Comparison of ENCODE assay signal across 28 cellular contexts in the genomic region with DNA sequence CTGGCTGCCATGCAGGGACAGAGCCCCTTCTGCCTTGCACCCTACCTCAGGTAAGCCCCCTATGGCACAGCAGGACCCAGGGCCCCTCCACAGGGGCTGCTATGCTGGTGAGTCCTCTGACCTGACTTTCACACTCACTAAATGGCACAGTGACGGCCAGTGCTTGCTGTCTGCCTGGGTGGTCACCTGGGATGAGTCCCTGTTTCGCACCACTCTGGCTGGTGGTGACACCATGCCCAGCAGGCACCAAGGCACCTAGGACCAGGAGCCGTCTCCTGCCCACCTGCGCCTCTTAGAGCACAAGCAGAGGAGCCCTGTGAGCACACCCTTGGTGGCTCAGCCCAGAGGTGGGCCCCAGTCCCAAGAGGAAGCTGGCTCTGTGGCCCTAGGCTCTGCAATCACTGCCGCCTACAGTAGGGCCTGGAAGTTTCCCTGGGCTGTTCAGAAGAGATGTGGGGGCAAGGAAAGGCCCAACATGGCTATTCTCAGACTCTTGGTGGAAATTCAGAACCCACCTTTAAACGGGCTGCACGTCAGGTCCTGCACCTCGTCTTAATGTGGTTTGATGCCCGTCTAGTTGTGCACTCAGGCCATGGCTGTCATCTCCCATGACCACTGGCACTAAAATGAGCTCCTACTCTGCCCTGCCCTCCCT.
"Had no signal": no experiment of that assay in that cellular context is flagged by ENCODE, and none has a peak within 500 bp of the region (broad histone marks: within the 10 kb centered on the region; RNA-seq: fewer than 3 reads in every experiment).

No MANE protein-coding gene starts in this region.

- H3K27me3 Mint-ChIP-seq: activated CD4-positive, alpha-beta memory T cell treated with anti-CD3 and anti-CD28 coated beads, Interleukin-2, amount 10 ng/mL, durations not matched to agents 7 days and 5 days; activated CD4-positive, alpha-beta T cell treated with anti-CD3 and anti-CD28 coated beads for 36 hours; activated naive CD4-positive, alpha-beta T cell treated with anti-CD3 and anti-CD28 coated beads, Interleukin-2, amount 50 U/mL, for 24 hours; activated T-helper 17 cell treated with anti-CD3 and anti-CD28 coated beads, Interleukin-2, amount 50 U/mL, for 72 hours had no signal

- ATAC-seq: activated CD4-positive, alpha-beta T cell treated with anti-CD3 and anti-CD28 coated beads for 36 hours; activated T-helper 17 cell treated with anti-CD3 and anti-CD28 coated beads, Interleukin-2, amount 50 U/mL, for 72 hours; body of pancreas; Panc1; T-cell had no signal

- FAIRE-seq: bronchial epithelial cell, TTC549 had no signal

- H3K4me3 ChIP-seq: body of pancreas, SK-N-MC had no signal

- H3K27me3 ChIP-seq: body of pancreas had no signal

- H3K9me3 ChIP-seq: body of pancreas had no signal

- H3K27ac Mint-ChIP-seq: activated B cell treated with CpG ODN at 0.5 μM for 24 hours; activated CD4-positive, alpha-beta memory T cell treated with anti-CD3 and anti-CD28 coated beads, Interleukin-2, amount 10 ng/mL, durations not matched to agents 7 days and 5 days; activated CD4-positive, alpha-beta T cell treated with anti-CD3 and anti-CD28 coated beads for 36 hours; activated naive CD4-positive, alpha-beta T cell treated with anti-CD3 and anti-CD28 coated beads, Interleukin-2, amount 50 U/mL, for 24 hours; activated T-helper 17 cell treated with anti-CD3 and anti-CD28 coated beads, Interleukin-2, amount 50 U/mL, for 72 hours; T-cell had no signal

- DNase-seq: activated B cell treated with CpG ODN at 0.5 μM for 24 hours; activated CD4-positive, alpha-beta memory T cell treated with anti-CD3 and anti-CD28 coated beads, Interleukin-2, amount 10 ng/mL, durations not matched to agents 7 days and 5 days; activated CD4-positive, alpha-beta T cell treated with anti-CD3 and anti-CD28 coated beads for 36 hours; activated CD4-positive, alpha-beta T cell treated with anti-CD3 and anti-CD28 coated beads, Interleukin-2, amount 50 U/mL, for 1 hour; activated T-cell treated with anti-CD3 and anti-CD28 coated beads for 4 hours; body of pancreas; KG1; NCI-H1048; NCI-H146; NCI-H187 treated with DMSO at 0.1 percent for 48 hours; NCI-H2171; NCI-H2227 treated with DMSO at 0.1 percent for 48 hours; NCI-H446 treated with DMSO at 0.1 percent for 48 hours; NCI-H526; NCI-H82; NK-92 treated with Interleukin-12 subunit alpha and Interleukin-12 subunit beta, amount 100 ng/mL, for 24 hours; OCI-M1; RPMI8226; T-helper 2 cell; T1000 had no signal

- H3K4me3 Mint-ChIP-seq: activated B cell treated with CpG ODN at 0.5 μM for 24 hours; activated CD4-positive, alpha-beta memory T cell treated with anti-CD3 and anti-CD28 coated beads, Interleukin-2, amount 10 ng/mL, durations not matched to agents 7 days and 5 days; activated CD4-positive, alpha-beta T cell treated with anti-CD3 and anti-CD28 coated beads for 36 hours; activated naive CD4-positive, alpha-beta T cell treated with anti-CD3 and anti-CD28 coated beads, Interleukin-2, amount 50 U/mL, for 24 hours; activated T-helper 17 cell treated with anti-CD3 and anti-CD28 coated beads, Interleukin-2, amount 50 U/mL, for 72 hours; central memory CD8-positive, alpha-beta T cell; T-cell had no signal

- H3K9me3 Mint-ChIP-seq: activated B cell treated with CpG ODN at 0.5 μM for 24 hours; activated CD4-positive, alpha-beta memory T cell treated with anti-CD3 and anti-CD28 coated beads, Interleukin-2, amount 10 ng/mL, durations not matched to agents 7 days and 5 days; activated naive CD4-positive, alpha-beta T cell treated with anti-CD3 and anti-CD28 coated beads, Interleukin-2, amount 50 U/mL, for 24 hours; activated T-helper 17 cell treated with anti-CD3 and anti-CD28 coated beads, Interleukin-2, amount 50 U/mL, for 72 hours; central memory CD8-positive, alpha-beta T cell; T-cell had no signal

- H3K36me3 Mint-ChIP-seq: activated naive CD4-positive, alpha-beta T cell treated with anti-CD3 and anti-CD28 coated beads, Interleukin-2, amount 50 U/mL, for 24 hours; T-cell had no signal

- H3K27ac ChIP-seq: body of pancreas, SK-N-MC had no signal
